In genomic region chr1:37255111-37255795, GRCh38 we compare ENCODE assay signal across 9 cellular contexts.
A peak's percentile ranks its signal among the peaks of the same experiment; 100 is the strongest.
DNase-seq lines count a peak whose midpoint lies in the region; ATAC-seq and TF ChIP-seq lines count a peak whose summit lies in the region.
"Had no signal": no experiment of that assay in that cellular context is flagged by ENCODE, and none has a peak within 500 bp of the region (broad histone marks: within the 10 kb centered on the region; RNA-seq: fewer than 3 reads in every experiment).

No MANE protein-coding gene starts in this region.

- no peak overlapping the region for H3K56ac ChIP-seq in mesendoderm (ENCODE audit: low read length)

- H3K18ac ChIP-seq in mesendoderm (ENCODE audit: low read length): no peak overlapping the region

- H3K36me3 ChIP-seq in Karpas-422 (ENCODE audit: insufficient read depth, low read length) (no peaks in the 10 kb centered on the region), mesendoderm (ENCODE audit: control insufficient read depth, insufficient read depth, low read length) (no peaks in the 10 kb centered on the region), tibial artery (no peaks in the 10 kb centered on the region)

- intact Hi-C loops in tibial artery (cut with DNase I; ENCODE audit: low total_unique reads): no loop called here

- H3K27me3 ChIP-seq in Karpas-422 (ENCODE audit: low read length) (no peaks in the 10 kb centered on the region), mesendoderm (ENCODE audit: insufficient read depth, low read length, poor library complexity) (no peaks in the 10 kb centered on the region), tibial artery (peaks cover 0 to 54% of the 10 kb centered on the region in 2 donors)

- H2AFZ ChIP-seq in Karpas-422 (ENCODE audit: low read length): no peak overlapping the region

- H4K8ac ChIP-seq in mesendoderm (ENCODE audit: low read depth, low read length): no peak overlapping the region

- no peaks in the 10 kb centered on the region for H3K9me3 ChIP-seq in Karpas-422 (ENCODE audit: low read length)
- H3K9me3 ChIP-seq in tibial artery: no peaks in the 10 kb centered on the region

- H3K4me3 ChIP-seq in Karpas-422 (ENCODE audit: low read length) (no peak overlapping the region), mesendoderm (ENCODE audit: low read length) (no peak overlapping the region), tibial artery (no peak overlapping the region)

- H2BK5ac ChIP-seq in mesendoderm (ENCODE audit: low read length): no peak overlapping the region

- H2AK5ac ChIP-seq in mesendoderm (ENCODE audit: low read length): no peak overlapping the region

- H3K9ac ChIP-seq in Karpas-422 (ENCODE audit: low read length) (no peak overlapping the region), mesendoderm (ENCODE audit: low read length) (no peak overlapping the region)

- no peaks in the 10 kb centered on the region for H3K4me1 ChIP-seq in Karpas-422 (ENCODE audit: low read length)
- H3K4me1 ChIP-seq in mesendoderm (ENCODE audit: control insufficient read depth, low read depth, low read length): peaks cover 12% of the 10 kb centered on the region
- H3K4me1 ChIP-seq in tibial artery: no peaks in the 10 kb centered on the region

- no CpG with 5 or more reads among the region's 24 CpGs for WGBS in mesendoderm (ENCODE audit: extremely low coverage, insufficient coverage, low lambda C conversion rate)

- H3K23ac ChIP-seq in mesendoderm (ENCODE audit: low read length): no peak overlapping the region

- no peak overlapping the region for H2BK15ac ChIP-seq in mesendoderm (replicated peaks; ENCODE audit: low read depth)

- no peak overlapping the region for H3K4ac ChIP-seq in mesendoderm (ENCODE audit: low read depth, low read length)

- no peak overlapping the region for H4K5ac ChIP-seq in mesendoderm (ENCODE audit: low read length)

- no peak for TF ChIP-seq CTCF in tibial artery (IDR thresholded peaks at IDR 0.05)

- no peaks in the 10 kb centered on the region for H3K79me2 ChIP-seq in Karpas-422 (ENCODE audit: low read length)
- no peaks in the 10 kb centered on the region for H3K79me2 ChIP-seq in mesendoderm (ENCODE audit: control insufficient read depth, insufficient read depth, low read length)

- H3K27ac ChIP-seq in Karpas-422 (ENCODE audit: low read length) (no peak overlapping the region), mesendoderm (ENCODE audit: low read depth, low read length) (no peak overlapping the region), tibial artery (no peak overlapping the region)

- H3K79me1 ChIP-seq in mesendoderm (ENCODE audit: low read length): no peaks in the 10 kb centered on the region

- H4K20me1 ChIP-seq in Karpas-422 (ENCODE audit: insufficient read depth, low read depth, low read length): no peaks in the 10 kb centered on the region

- DNase-seq in ELR (ENCODE audit: low read depth) (peak; percentile 18), Karpas-422 (peak; percentile 51), amygdala (lab: John Stamatoyannopoulos, UW) (peak in 40 of 56 donors; percentile 5 to 78 (median 34)), mesendoderm (peak; percentile 92), tibial artery (no peak), H4 (ENCODE audit: low spot score) (no peak)
- no peak for DNase-seq in stimulated activated naive CD4-positive, alpha-beta T cell (lab: John Stamatoyannopoulos, UW)
- DNase-seq: NCI-H1694 had no signal

- no peak overlapping the region for H3K4me2 ChIP-seq in Karpas-422 (ENCODE audit: low read depth, low read length, poor library complexity, severe bottlenecking)
- peak overlapping the region; percentile 31 for H3K4me2 ChIP-seq in mesendoderm (ENCODE audit: low read length)

- ATAC-seq in GM18909 (IDR thresholded peaks at IDR 0.05; ENCODE audit: poor library complexity, unreplicated experiment): no peak

- H2BK120ac ChIP-seq in mesendoderm (ENCODE audit: low read depth, low read length): no peak overlapping the region

- no peaks in the 10 kb centered on the region for H3K9me2 ChIP-seq in Karpas-422 (replicated peaks; ENCODE audit: insufficient read depth, low read length)

Comparison
In these comparisons a context has a peak if more than half of its experiments do, and no peak if none do; other contexts are left out.
1. DNase-seq: peak in ELR (single experiment), Karpas-422 (single experiment), amygdala (40 of 56) and mesendoderm (single experiment); none in tibial artery (0 of 2), stimulated activated naive CD4-positive, alpha-beta T cell (0 of 6) and H4 (single experiment).